In genomic region chr10:76035010-76035727, GRCh38 we compare ENCODE assay signal across 20 cellular contexts.
DNase-seq lines count a peak whose midpoint lies in the region; ATAC-seq and TF ChIP-seq lines count a peak whose summit lies in the region.
"Had no signal": no experiment of that assay in that cellular context is flagged by ENCODE, and none has a peak within 500 bp of the region (broad histone marks: within the 10 kb centered on the region; RNA-seq: fewer than 3 reads in every experiment).

No MANE protein-coding gene starts in this region.

- H3K27me3 ChIP-seq in BE2C (no peaks in the 10 kb centered on the region), SK-N-SH (ENCODE audit: insufficient read depth) (no peaks in the 10 kb centered on the region), gastroesophageal sphincter (no peaks in the 10 kb centered on the region), trophoblast cell (ENCODE audit: insufficient read depth, low read length) (no peaks in the 10 kb centered on the region)
- H3K27me3 ChIP-seq: brain microvascular endothelial cell had no signal

- DNase-seq in BE2C (no peak), SK-N-SH (peak; percentile 48), trophoblast cell (no peak), DMS 273 treated with DMSO at 0.1 percent for 48 hours (lab: John Stamatoyannopoulos, UW) (no peak), D341Med (ENCODE audit: low spot score) (no peak)
- no peak for DNase-seq in NK-92 treated with Interleukin-12 subunit alpha and Interleukin-12 subunit beta, amount 100 ng/mL, for 24 hours (lab: John Stamatoyannopoulos, UW)
- no peak for DNase-seq in stimulated activated effector memory CD8-positive, alpha-beta T cell treated with anti-CD3 and anti-CD28 coated beads, Interleukin-12 subunit alpha, Interleukin-12 subunit beta, amount 100 ng/mL, for 72 hours (ENCODE audit: low spot score in 2 of 2)
- DNase-seq: activated naive CD4-positive, alpha-beta T cell treated with anti-CD3 and anti-CD28 coated beads, Interleukin-2, amount 10 ng/mL, durations not matched to agents 7 days and 5 days; activated T-cell treated with anti-CD3 and anti-CD28 coated beads, Interleukin-2, amount 50 U/mL, for 24 hours; brain microvascular endothelial cell; CD4-positive, CD25-positive, alpha-beta regulatory T cell; dermis blood vessel endothelial cell; EL; left ventricle myocardium superior; NCI-H2107; posterior cingulate gyrus; stimulated activated naive B cell treated with anti-CD40 and anti-IgM and Interleukin-4, amounts not matched to agents 10 μg/mL and 1 μg/mL and 100 μg/mL, for 72 hours; T-cell had no signal

- H2BK12ac ChIP-seq in trophoblast cell (ENCODE audit: low read length): peak overlapping the region; percentile 50

- H3K36me3 ChIP-seq in BE2C: no peaks in the 10 kb centered on the region
- H3K36me3 ChIP-seq in SK-N-SH (replicated peaks in 1 of 2; ENCODE audit: control insufficient read depth in 1 of 2, insufficient read depth in 2 of 2, low read length in 1 of 2): no peaks in the 10 kb centered on the region
- no peaks in the 10 kb centered on the region for H3K36me3 ChIP-seq in gastroesophageal sphincter
- no peaks in the 10 kb centered on the region for H3K36me3 ChIP-seq in trophoblast cell (ENCODE audit: control insufficient read depth in 1 of 2, insufficient read depth in 2 of 2, low read length in 2 of 2)
- H3K36me3 ChIP-seq: brain microvascular endothelial cell had no signal

- no peak overlapping the region for H3K9ac ChIP-seq in SK-N-SH
- H3K9ac ChIP-seq in trophoblast cell (ENCODE audit: low read length): no peak overlapping the region

- H3K14ac ChIP-seq in trophoblast cell (ENCODE audit: low read length): no peak overlapping the region

- H3K27ac ChIP-seq in SK-N-SH (ENCODE audit: low read depth in 2 of 2, low read length in 1 of 2) (peak overlapping the region in 1 of 2 experiments; percentile 28; a peak in 1 of 4 replicates), gastroesophageal sphincter (peak overlapping the region in 3 of 4 donors; percentile 68 to 74 (median 73)), trophoblast cell (ENCODE audit: low read depth, low read length) (no peak overlapping the region)
- H3K27ac ChIP-seq: brain microvascular endothelial cell had no signal

- peak overlapping the region; percentile 32 for H3K18ac ChIP-seq in trophoblast cell (ENCODE audit: low read length)

- H2AFZ ChIP-seq in SK-N-SH (ENCODE audit: low read depth) (no peak overlapping the region), trophoblast cell (ENCODE audit: insufficient read depth, low read length, poor library complexity) (no peak overlapping the region)

- H3K4me3 ChIP-seq in BE2C (ENCODE audit: low read depth, low read length) (peak overlapping the region; percentile 47), SK-N-SH (ENCODE audit: low read depth in 2 of 2, low read length in 1 of 2) (peak overlapping the region in 1 of 2 experiments; percentile 2; a peak in 1 of 4 replicates), gastroesophageal sphincter (peak overlapping the region in 1 of 2 donors; percentile 31), trophoblast cell (ENCODE audit: low read depth, low read length) (no peak overlapping the region)

- H3K9me2 ChIP-seq in SK-N-SH: no peaks in the 10 kb centered on the region

- peaks cover 9% of the 10 kb centered on the region for H3K4me1 ChIP-seq in BE2C
- peaks cover 0 to 27% of the 10 kb centered on the region in 2 experiments; a peak in 2 of 4 replicates for H3K4me1 ChIP-seq in SK-N-SH (ENCODE audit: control insufficient read depth in 1 of 2, insufficient read depth in 2 of 2, low read depth in 1 of 2, low read length in 1 of 2)
- H3K4me1 ChIP-seq in gastroesophageal sphincter: peaks cover 0 to 44% (median 10%) of the 10 kb centered on the region in 3 donors
- H3K4me1 ChIP-seq in trophoblast cell (ENCODE audit: control insufficient read depth in 1 of 2, insufficient read depth in 2 of 2, low read length in 2 of 2): peaks cover 10 to 20% of the 10 kb centered on the region in 2 experiments

- ATAC-seq in gastroesophageal sphincter: peak; percentile 56
- no peak for ATAC-seq in stimulated activated effector memory CD8-positive, alpha-beta T cell treated with anti-CD3 and anti-CD28 coated beads, Interleukin-12 subunit alpha, Interleukin-12 subunit beta, amount 100 ng/mL, for 72 hours
- ATAC-seq: esophagus mucosa; stimulated activated naive B cell treated with anti-CD40 and anti-IgM and Interleukin-4, amounts not matched to agents 10 μg/mL and 1 μg/mL and 100 μg/mL, for 72 hours; T-cell had no signal

- H2BK120ac ChIP-seq in trophoblast cell (ENCODE audit: insufficient read depth, low read length, poor library complexity): no peak overlapping the region

- no peaks in the 10 kb centered on the region for H3K4me1 Mint-ChIP-seq in stimulated activated effector memory CD8-positive, alpha-beta T cell treated with anti-CD3 and anti-CD28 coated beads, Interleukin-12 subunit alpha, Interleukin-12 subunit beta, amount 100 ng/mL, for 72 hours
- H3K4me1 Mint-ChIP-seq: activated naive CD4-positive, alpha-beta T cell treated with anti-CD3 and anti-CD28 coated beads, Interleukin-2, amount 10 ng/mL, durations not matched to agents 7 days and 5 days; stimulated activated naive B cell treated with anti-CD40 and anti-IgM and Interleukin-4, amounts not matched to agents 10 μg/mL and 1 μg/mL and 100 μg/mL, for 72 hours; T-cell had no signal

- H3K4me2 ChIP-seq in SK-N-SH: no peak overlapping the region
- H3K4me2 ChIP-seq in trophoblast cell (ENCODE audit: low read length): no peak overlapping the region

- TF ChIP-seq CTCF in BE2C (IDR thresholded peaks at IDR 0.05; ENCODE audit: low read depth, low read length) (no peak), SK-N-SH (IDR thresholded peaks at IDR 0.05) (no peak), gastroesophageal sphincter (IDR thresholded peaks at IDR 0.05) (peak in 2 of 4 experiments; percentile 4 to 9)

- CTCF ChIA-PET in SK-N-SH (lab: Yijun Ruan, JAX): interaction anchor here (0.7 to 3.1 kb wide), 26 partner anchors 10 to 1077 kb away, joined by 3 to 32 read pairs (median 4); partner anchors contain the start of gene ZNF503

- H4K91ac ChIP-seq in trophoblast cell (ENCODE audit: low read depth, low read length): peak overlapping the region; percentile 46

- H3K9me3 ChIP-seq in BE2C: no peaks in the 10 kb centered on the region
- no peaks in the 10 kb centered on the region for H3K9me3 ChIP-seq in SK-N-SH
- H3K9me3 ChIP-seq in gastroesophageal sphincter: peaks cover 0 to 12% (median 0%) of the 10 kb centered on the region in 3 donors
- peaks cover 2% of the 10 kb centered on the region for H3K9me3 ChIP-seq in trophoblast cell (ENCODE audit: insufficient read depth, low read depth, low read length)

- H3K9me3 Mint-ChIP-seq in stimulated activated effector memory CD8-positive, alpha-beta T cell treated with anti-CD3 and anti-CD28 coated beads, Interleukin-12 subunit alpha, Interleukin-12 subunit beta, amount 100 ng/mL, for 72 hours: no peaks in the 10 kb centered on the region

- H4K20me1 ChIP-seq in SK-N-SH (ENCODE audit: insufficient read depth): no peaks in the 10 kb centered on the region

- no peak for TF ChIP-seq POLR2A in gastroesophageal sphincter (IDR thresholded peaks at IDR 0.05)

- peak; percentile 15; the same call in 1 of the 2 replicates for TF ChIP-seq RAD21 in SK-N-SH (IDR thresholded peaks at IDR 0.05; ENCODE audit: low read length)

- no peaks in the 10 kb centered on the region for H3K79me1 ChIP-seq in trophoblast cell (ENCODE audit: low read length)

- WGBS in SK-N-SH (ENCODE audit: low lambda C conversion rate): 55% methylated on average over 11 of the region's 12 CpGs
- 32 to 42% methylated on average over 8 to 12 of the region's 12 CpGs for WGBS in gastroesophageal sphincter (ENCODE audit: low coverage in 1 of 2), 2 donors
- no CpG with 5 or more reads among the region's 12 CpGs for WGBS in trophoblast cell (ENCODE audit: extremely low coverage, insufficient coverage, insufficient read length)

- peak in 1 of 2 experiments; percentile 35; a peak in 1 of 4 replicates for TF ChIP-seq EP300 in SK-N-SH (IDR thresholded peaks at IDR 0.05; ENCODE audit: borderline replicate concordance in 1 of 2, low read depth in 1 of 2, low read length in 1 of 2)
- no peak for TF ChIP-seq EP300 in gastroesophageal sphincter (IDR thresholded peaks at IDR 0.05)

- H3F3A ChIP-seq in SK-N-SH (replicated peaks; ENCODE audit: insufficient read depth): no peaks in the 10 kb centered on the region

- no peak overlapping the region for H3K27ac Mint-ChIP-seq in stimulated activated effector memory CD8-positive, alpha-beta T cell treated with anti-CD3 and anti-CD28 coated beads, Interleukin-12 subunit alpha, Interleukin-12 subunit beta, amount 100 ng/mL, for 72 hours
- H3K27ac Mint-ChIP-seq: activated naive CD4-positive, alpha-beta T cell treated with anti-CD3 and anti-CD28 coated beads, Interleukin-2, amount 10 ng/mL, durations not matched to agents 7 days and 5 days; activated T-cell treated with anti-CD3 and anti-CD28 coated beads, Interleukin-2, amount 50 U/mL, for 24 hours; CD4-positive, CD25-positive, alpha-beta regulatory T cell; stimulated activated naive B cell treated with anti-CD40 and anti-IgM and Interleukin-4, amounts not matched to agents 10 μg/mL and 1 μg/mL and 100 μg/mL, for 72 hours; T-cell had no signal

- H3K23ac ChIP-seq in trophoblast cell (ENCODE audit: low read length): no peak overlapping the region

- H3K36me3 Mint-ChIP-seq in stimulated activated effector memory CD8-positive, alpha-beta T cell treated with anti-CD3 and anti-CD28 coated beads, Interleukin-12 subunit alpha, Interleukin-12 subunit beta, amount 100 ng/mL, for 72 hours: no peaks in the 10 kb centered on the region
- H3K36me3 Mint-ChIP-seq: activated naive CD4-positive, alpha-beta T cell treated with anti-CD3 and anti-CD28 coated beads, Interleukin-2, amount 10 ng/mL, durations not matched to agents 7 days and 5 days; CD4-positive, CD25-positive, alpha-beta regulatory T cell; stimulated activated naive B cell treated with anti-CD40 and anti-IgM and Interleukin-4, amounts not matched to agents 10 μg/mL and 1 μg/mL and 100 μg/mL, for 72 hours; T-cell had no signal

- no peak overlapping the region for H2BK5ac ChIP-seq in trophoblast cell (ENCODE audit: low read depth, low read length, poor library complexity)

- H4K8ac ChIP-seq in trophoblast cell (ENCODE audit: low read depth, low read length): no peak overlapping the region

- POLR2A ChIA-PET in SK-N-SH (lab: Yijun Ruan, JAX): interaction anchor here (0.6 to 2.7 kb wide), 2 partner anchors 634 to 958 kb away, joined by 3 to 18 read pairs; partner anchors contain the start of gene ZNF503

- no peak overlapping the region for H2AK5ac ChIP-seq in trophoblast cell (ENCODE audit: low read length)

- no peak overlapping the region for H3K4ac ChIP-seq in trophoblast cell (ENCODE audit: low read depth, low read length)

- H3K79me2 ChIP-seq in SK-N-SH (ENCODE audit: insufficient read depth) (no peaks in the 10 kb centered on the region), trophoblast cell (ENCODE audit: control insufficient read depth, insufficient read depth, low read length, poor library complexity) (no peaks in the 10 kb centered on the region)

- no peak overlapping the region for H4K12ac ChIP-seq in trophoblast cell (ENCODE audit: low read depth, low read length)

- no peak overlapping the region for H3K4me3 Mint-ChIP-seq in stimulated activated effector memory CD8-positive, alpha-beta T cell treated with anti-CD3 and anti-CD28 coated beads, Interleukin-12 subunit alpha, Interleukin-12 subunit beta, amount 100 ng/mL, for 72 hours
- H3K4me3 Mint-ChIP-seq: activated naive CD4-positive, alpha-beta T cell treated with anti-CD3 and anti-CD28 coated beads, Interleukin-2, amount 10 ng/mL, durations not matched to agents 7 days and 5 days; activated T-cell treated with anti-CD3 and anti-CD28 coated beads, Interleukin-2, amount 50 U/mL, for 24 hours; CD4-positive, CD25-positive, alpha-beta regulatory T cell; stimulated activated naive B cell treated with anti-CD40 and anti-IgM and Interleukin-4, amounts not matched to agents 10 μg/mL and 1 μg/mL and 100 μg/mL, for 72 hours; T-cell had no signal
